In genomic region chr1:23524716-23525401, GRCh38 we compare ENCODE assay signal across 9 cellular contexts. TPM values are rescaled to one million over a fixed set of nuclear protein-coding genes. Genes with fewer than 3 reads are reported as not detected.
A peak's percentile ranks its signal among the peaks of the same experiment; 100 is the strongest.
DNase-seq lines count a peak whose midpoint lies in the region; ATAC-seq lines count a peak whose summit lies in the region.
"Had no signal": no experiment of that assay in that cellular context is flagged by ENCODE, and none has a peak within 500 bp of the region (broad histone marks: within the 10 kb centered on the region; RNA-seq: fewer than 3 reads in every experiment).

No MANE protein-coding gene starts in this region.

- no peak overlapping the region for H3K9ac ChIP-seq in rectal smooth muscle tissue (ENCODE audit: low read length)

- H3K9me3 Mint-ChIP-seq in activated CD4-positive, alpha-beta memory T cell treated with anti-CD3 and anti-CD28 coated beads for 36 hours = no peaks in the 10 kb centered on the region

- DNase-seq in NCI-H526 (lab: John Stamatoyannopoulos, UW) (peak; percentile 16 to 37), NCI-H526 treated with DMSO at 0.1 percent for 48 hours (lab: John Stamatoyannopoulos, UW) (no peak), NCI-H2081 treated with DMSO at 0.1 percent for 48 hours (lab: John Stamatoyannopoulos, UW) (peak; percentile 70)
- peak; percentile 38 for DNase-seq in activated CD4-positive, alpha-beta memory T cell treated with anti-CD3 and anti-CD28 coated beads for 36 hours

- H3K4me3 Mint-ChIP-seq in activated CD4-positive, alpha-beta memory T cell treated with anti-CD3 and anti-CD28 coated beads for 36 hours = no peak overlapping the region

- CTCF ChIA-PET in activated CD4-positive, alpha-beta memory T cell treated with anti-CD3 and anti-CD28 coated beads for 36 hours (lab: Charles Lee) = interaction anchor here (0.7 to 11.2 kb wide), 7 partner anchors 9 to 113 kb away, joined by 3 to 170 read pairs (median 4); no protein-coding TSS in a partner anchor

- peak overlapping the region; percentile 19 for H3K4me3 ChIP-seq in rectal smooth muscle tissue (ENCODE audit: low read length)
- H3K4me3 ChIP-seq: heart left ventricle had no signal

- intact Hi-C loops in activated CD4-positive, alpha-beta memory T cell treated with anti-CD3 and anti-CD28 coated beads for 36 hours (cut with micrococcal nuclease) = no loop called here

- peaks cover 32% of the 10 kb centered on the region for H3K36me3 Mint-ChIP-seq in activated CD4-positive, alpha-beta memory T cell treated with anti-CD3 and anti-CD28 coated beads for 36 hours

- no peak overlapping the region for H3K27ac ChIP-seq in rectal smooth muscle tissue (ENCODE audit: low read depth, low read length)

- no peak for ATAC-seq in GM21737 (IDR thresholded peaks at IDR 0.05; ENCODE audit: unreplicated experiment)
- no peak for ATAC-seq in GM21529 (IDR thresholded peaks at IDR 0.05; ENCODE audit: unreplicated experiment)
- ATAC-seq in GM19035 (IDR thresholded peaks at IDR 0.05; ENCODE audit: unreplicated experiment) = no peak
- ATAC-seq: heart left ventricle had no signal

- POLR2A ChIA-PET in activated CD4-positive, alpha-beta memory T cell treated with anti-CD3 and anti-CD28 coated beads for 36 hours (lab: Charles Lee) = interaction anchor here (1.1 to 1.7 kb wide), 3 partner anchors 9 to 17 kb away, joined by 4 read pairs; no protein-coding TSS in a partner anchor

- peak overlapping the region; percentile 33 for H3K27ac Mint-ChIP-seq in activated CD4-positive, alpha-beta memory T cell treated with anti-CD3 and anti-CD28 coated beads for 36 hours

- no peaks in the 10 kb centered on the region for H3K27me3 Mint-ChIP-seq in activated CD4-positive, alpha-beta memory T cell treated with anti-CD3 and anti-CD28 coated beads for 36 hours

- H3K4me1 Mint-ChIP-seq in activated CD4-positive, alpha-beta memory T cell treated with anti-CD3 and anti-CD28 coated beads for 36 hours (ENCODE audit: low read depth) = peaks cover 62% of the 10 kb centered on the region

- peaks cover 2% of the 10 kb centered on the region for H3K27me3 ChIP-seq in rectal smooth muscle tissue (ENCODE audit: control insufficient read depth, insufficient read depth, low read length)

- H3K36me3 ChIP-seq in rectal smooth muscle tissue (ENCODE audit: control insufficient read depth, insufficient read depth, low read length) = no peaks in the 10 kb centered on the region
- H3K36me3 ChIP-seq: heart left ventricle had no signal

- H3K4me1 ChIP-seq in rectal smooth muscle tissue (ENCODE audit: control insufficient read depth, insufficient read depth, low read length) = no peaks in the 10 kb centered on the region

RNA-seq across cellular contexts. Expression of gene E2F2, which starts 6.2 kb away (rescaled TPM):
- total RNA-seq in activated CD4-positive, alpha-beta memory T cell treated with anti-CD3 and anti-CD28 coated beads for 36 hours = 10 to 100 TPM; 22.1 to 26.3 TPM

RNA-seq across cellular contexts. Expression of gene ID3, which starts 34.4 kb away (rescaled TPM):
- total RNA-seq in activated CD4-positive, alpha-beta memory T cell treated with anti-CD3 and anti-CD28 coated beads for 36 hours = 10 to 100 TPM; 35.9 to 36.2 TPM

RNA-seq across cellular contexts. Expression of gene ASAP3, which starts 40.9 kb away (rescaled TPM):
- under 1 TPM; 0.50 to 0.58 TPM for total RNA-seq in activated CD4-positive, alpha-beta memory T cell treated with anti-CD3 and anti-CD28 coated beads for 36 hours
